Comparison of ENCODE assay signal across 8 cellular contexts in genomic region chr2:84865181-84865783, GRCh38. TPM values are rescaled to one million over a fixed set of nuclear protein-coding genes. Genes with fewer than 3 reads are reported as not detected.
DNase-seq lines count a peak whose midpoint lies in the region; ATAC-seq and TF ChIP-seq lines count a peak whose summit lies in the region.

No MANE protein-coding gene starts in this region.

- peak; percentile 79 for ATAC-seq in PC-3

- no peaks in the 10 kb centered on the region for H3K9me2 ChIP-seq in PC-3 (replicated peaks; ENCODE audit: low read length)

- no peaks in the 10 kb centered on the region for H4K20me1 ChIP-seq in PC-3 (ENCODE audit: low read length)

- H3K9me3 ChIP-seq in HEK293 (ENCODE audit: control insufficient read depth, insufficient read depth, low read depth, low read length) = no peaks in the 10 kb centered on the region
- no peaks in the 10 kb centered on the region for H3K9me3 ChIP-seq in PC-3 (ENCODE audit: low read length)

- CTCF ChIA-PET in activated naive CD4-positive, alpha-beta T cell treated with anti-CD3 and anti-CD28 coated beads for 36 hours (lab: Charles Lee) = interaction anchor here (0.6 to 2.0 kb wide), 7 partner anchors 11 to 370 kb away, joined by 3 to 11 read pairs (median 4); no protein-coding TSS in a partner anchor
- CTCF ChIA-PET in HEK293 (lab: Yijun Ruan, JAX) (interaction anchor here (0.6 to 1.5 kb wide), 4 partner anchors 18 to 368 kb away, joined by 3 read pairs; no protein-coding TSS in a partner anchor), PC-3 (lab: Charles Lee) (no interaction called here)

- POLR2A ChIA-PET in HEK293 (lab: Yijun Ruan, JAX) = no interaction called here
- POLR2A ChIA-PET in PC-3 (lab: Charles Lee; ENCODE audit: unreplicated experiment) = no interaction called here

- peaks cover 32% of the 10 kb centered on the region for H3K36me3 Mint-ChIP-seq in activated naive CD4-positive, alpha-beta T cell treated with anti-CD3 and anti-CD28 coated beads for 36 hours (ENCODE audit: low read depth)

- no peak overlapping the region for H3K4me3 Mint-ChIP-seq in activated naive CD4-positive, alpha-beta T cell treated with anti-CD3 and anti-CD28 coated beads for 36 hours

- H3K27me3 Mint-ChIP-seq in activated naive CD4-positive, alpha-beta T cell treated with anti-CD3 and anti-CD28 coated beads for 36 hours (ENCODE audit: low read depth) = no peaks in the 10 kb centered on the region

- H3K4me2 ChIP-seq in PC-3 (ENCODE audit: low read length) = no peak overlapping the region

- no TSS peak for BruUV-seq in PC-3 (replicated peaks; lab: Mats Ljungman, UMichigan)

- intact Hi-C loops in activated naive CD4-positive, alpha-beta T cell treated with anti-CD3 and anti-CD28 coated beads for 36 hours (cut with micrococcal nuclease) = loop anchor here (1.0 to 10.0 kb wide), 9 partner anchors 32 to 843 kb away; no protein-coding TSS in a partner anchor
- intact Hi-C loops in PC-3 (cut with micrococcal nuclease) = loop anchor here (2.0 kb wide), 2 partner anchors 234 to 370 kb away; no protein-coding TSS in a partner anchor

- no peak overlapping the region for H2AFZ ChIP-seq in PC-3 (ENCODE audit: low read length)

- H3K79me2 ChIP-seq in PC-3 (ENCODE audit: low read length) = no peaks in the 10 kb centered on the region

- peak overlapping the region; percentile 77 for H3K27ac Mint-ChIP-seq in activated naive CD4-positive, alpha-beta T cell treated with anti-CD3 and anti-CD28 coated beads for 36 hours

- no peaks in the 10 kb centered on the region for H3F3A ChIP-seq in PC-3 (ENCODE audit: low read length, unreplicated experiment)

- TF ChIP-seq CTCF in HEK293 (tag by site-specific recombination; IDR thresholded peaks at IDR 0.05) (peak; percentile 28; the same call in 1 of the 2 replicates), PC-3 (conservative IDR thresholded peaks at IDR 0.05; ENCODE audit: low read depth, low read length) (peak; percentile 78)

- peaks cover 87% of the 10 kb centered on the region for H3K4me1 Mint-ChIP-seq in activated naive CD4-positive, alpha-beta T cell treated with anti-CD3 and anti-CD28 coated beads for 36 hours (ENCODE audit: low read depth)

- H3K9me3 Mint-ChIP-seq in activated naive CD4-positive, alpha-beta T cell treated with anti-CD3 and anti-CD28 coated beads for 36 hours = peaks cover 2% of the 10 kb centered on the region

- H3K4me1 ChIP-seq in HEK293 (ENCODE audit: control insufficient read depth, insufficient read depth, low read length) (no peaks in the 10 kb centered on the region), PC-3 (ENCODE audit: insufficient read depth, low read length) (no peaks in the 10 kb centered on the region)

- no peak overlapping the region for H3K9ac ChIP-seq in PC-3 (ENCODE audit: low read length)

- H3K27ac ChIP-seq in HEK293 (ENCODE audit: extremely low read depth, low read depth, low read length) = no peak overlapping the region
- H3K27ac ChIP-seq in PC-3 (ENCODE audit: low read length) = no peak overlapping the region

- no peak overlapping the region for H3K4me3 ChIP-seq in HEK293 (ENCODE audit: low read depth, low read length)
- H3K4me3 ChIP-seq in PC-3 (ENCODE audit: low read length) = no peak overlapping the region

- DNase-seq in activated naive CD4-positive, alpha-beta T cell treated with anti-CD3 and anti-CD28 coated beads for 36 hours = peak; percentile 25
- DNase-seq in activated naive CD4-positive, alpha-beta T cell (lab: John Stamatoyannopoulos, UW) = no peak
- peak; percentile 61 for DNase-seq in PC-3
- peak; percentile 72 for DNase-seq in fibroblast of peridontal ligament (ENCODE audit: extremely low read depth)
- no peak for DNase-seq in HK-2 (ENCODE audit: unreplicated experiment)
- DNase-seq in nucleus accumbens (lab: John Stamatoyannopoulos, UW) = no peak
- DNase-seq in activated gamma-delta T cell treated with Interleukin-2 at 50 U/mL for 16 hours = no peak

- no peaks in the 10 kb centered on the region for H3K36me3 ChIP-seq in HEK293 (ENCODE audit: control insufficient read depth in 2 of 2, insufficient read depth in 1 of 2, low read length in 2 of 2)
- H3K36me3 ChIP-seq in PC-3 (ENCODE audit: low read depth, low read length) = no peaks in the 10 kb centered on the region

- no peaks in the 10 kb centered on the region; the same call in 1 of the 2 replicates for H3K27me3 ChIP-seq in PC-3 (ENCODE audit: low read length)

TF ChIP-seq in HEK293, 187 proteins besides CTCF, POLR2A, EP300 and RAD21:
- TF ChIP-seq ZNF558 (tag by site-specific recombination; IDR thresholded peaks at IDR 0.05) (no peak), ZBTB7A (tag by site-specific recombination; IDR thresholded peaks at IDR 0.05; ENCODE audit: low read depth) (no peak), ZNF654 (tag by site-specific recombination; IDR thresholded peaks at IDR 0.05; ENCODE audit: low read depth) (peak; percentile 77), SP3 (tag by site-specific recombination; IDR thresholded peaks at IDR 0.05) (no peak), ZXDB (tag by site-specific recombination; IDR thresholded peaks at IDR 0.05) (no peak), PRDM2 (tag by site-specific recombination; IDR thresholded peaks at IDR 0.05; ENCODE audit: borderline replicate concordance) (no peak), ZNF2 (tag by site-specific recombination; IDR thresholded peaks at IDR 0.05) (no peak), ZNF747 (tag by site-specific recombination; IDR thresholded peaks at IDR 0.05) (no peak)

RNA-seq across cellular contexts. Expression of gene TRABD2A, which starts 15.6 kb away (rescaled TPM):
- total RNA-seq in activated naive CD4-positive, alpha-beta T cell treated with anti-CD3 and anti-CD28 coated beads for 36 hours = 10 to 100 TPM; 40.4 to 41.7 TPM
- 2.0 and 4.0 TPM in 2 replicates for total RNA-seq in PC-3 (2014; rRNA removed)

RNA-seq across cellular contexts. Expression of gene TMSB10, which starts 40.2 kb away (rescaled TPM):
- total RNA-seq in activated naive CD4-positive, alpha-beta T cell treated with anti-CD3 and anti-CD28 coated beads for 36 hours = 1,000 to 10,000 TPM; 1,772 to 1,864 TPM
- total RNA-seq in PC-3 (2014; rRNA removed) = 4,758 and 5,246 TPM in 2 replicates

Comparison
In these comparisons a context has a peak if more than half of its experiments do, and no peak if none do; other contexts are left out.
1. DNase-seq: peak in activated naive CD4-positive, alpha-beta T cell treated with anti-CD3 and anti-CD28 coated beads for 36 hours (single experiment), PC-3 (single experiment) and fibroblast of peridontal ligament (single experiment); none in activated naive CD4-positive, alpha-beta T cell (0 of 4), HK-2 (single experiment), nucleus accumbens (0 of 56) and activated gamma-delta T cell treated with Interleukin-2 at 50 U/mL for 16 hours (single experiment).